Comparison of ENCODE assay signal across 23 cellular contexts in the genomic region with DNA sequence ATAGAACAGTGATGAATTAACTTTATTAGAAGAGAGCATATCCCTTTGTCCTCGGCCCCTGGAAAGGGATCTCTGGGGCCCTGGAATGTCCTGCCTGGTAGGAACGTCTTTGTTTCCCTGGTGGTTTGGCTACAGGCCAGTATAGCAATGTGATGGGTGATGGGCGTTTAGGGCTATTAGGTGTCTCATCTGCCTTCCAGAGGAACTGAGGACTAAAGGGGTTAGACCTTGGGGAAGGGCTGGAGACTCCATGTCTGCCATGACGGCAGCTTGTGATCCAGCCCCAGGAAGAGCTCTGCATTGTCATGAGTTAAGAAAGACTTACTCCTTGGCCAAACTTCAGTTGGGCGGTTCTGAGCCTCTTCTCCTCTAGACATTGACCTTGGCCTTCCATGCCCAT. TPM values are rescaled to one million over a fixed set of nuclear protein-coding genes. Genes with fewer than 3 reads are reported as not detected.
"Had no signal": no experiment of that assay in that cellular context is flagged by ENCODE, and none has a peak within 500 bp of the region (broad histone marks: within the 10 kb centered on the region; RNA-seq: fewer than 3 reads in every experiment).

No MANE protein-coding gene starts in this region.

- H3K4me1 ChIP-seq: breast epithelium, foreskin keratinocyte had no signal

- H3K4me3 ChIP-seq: breast epithelium, right atrium auricular region, suprapubic skin, transverse colon, vagina had no signal

- H3K36me3 ChIP-seq: breast epithelium, right atrium auricular region, suprapubic skin, transverse colon, vagina had no signal

- H3K27me3 ChIP-seq: breast epithelium, right atrium auricular region, suprapubic skin, transverse colon, vagina had no signal

- FAIRE-seq: keratinocyte, small intestine, TTC549 had no signal

- DNase-seq: activated CD4-positive, alpha-beta T cell treated with anti-CD3 and anti-CD28 coated beads for 36 hours; activated CD4-positive, alpha-beta T cell treated with anti-CD3 and anti-CD28 coated beads, Interleukin-2, amount 50 U/mL, for 48 hours; activated naive CD4-positive, alpha-beta T cell treated with anti-CD3 and anti-CD28 coated beads for 36 hours; anterior cingulate cortex; effector memory CD4-positive, alpha-beta T cell; foreskin keratinocyte; hypothalamus; mammary epithelial cell; midbrain; nephron progenitor cell; occipital lobe; stimulated activated CD4-positive, alpha-beta T cell treated with anti-CD3 and anti-CD28 coated beads, Interleukin-15, amount 100 ng/mL, for 24 hours; stimulated activated CD4-positive, alpha-beta T cell treated with anti-CD3 and anti-CD28 coated beads, Interleukin-4, amount 100 ng/mL, for 1 hour; stimulated activated naive CD8-positive, alpha-beta T cell treated with anti-CD3 and anti-CD28 coated beads, Interleukin-15, amount 100 ng/mL, for 72 hours; transverse colon had no signal

- H3K27ac ChIP-seq: foreskin keratinocyte, suprapubic skin, transverse colon, vagina had no signal

- ATAC-seq: activated CD4-positive, alpha-beta T cell treated with anti-CD3 and anti-CD28 coated beads for 36 hours; foreskin keratinocyte; stimulated activated naive CD8-positive, alpha-beta T cell treated with anti-CD3 and anti-CD28 coated beads, Interleukin-15, amount 100 ng/mL, for 72 hours; WTC11 had no signal

- H3K9me3 ChIP-seq: breast epithelium, right atrium auricular region, suprapubic skin, transverse colon, vagina had no signal

RNA-seq across cellular contexts. Expression of gene APOL4, which starts 9.0 kb away (rescaled TPM):
- total RNA-seq: foreskin keratinocyte had no signal
- polyA plus RNA-seq: foreskin keratinocyte, mammary epithelial cell had no signal
